22 cellular contexts compared by ENCODE assay signal in genomic region chr3:75262661-75263060, GRCh38.
"Had no signal": no experiment of that assay in that cellular context is flagged by ENCODE, and none has a peak within 500 bp of the region (broad histone marks: within the 10 kb centered on the region; RNA-seq: fewer than 3 reads in every experiment).

No MANE protein-coding gene starts in this region.

- H3K4me2 ChIP-seq: KMS-11, SK-N-SH had no signal

- H3K9me3 ChIP-seq: SK-N-SH had no signal

- ATAC-seq: HepG2 had no signal

- DNase-seq: IMR-90, Kasumi-1, MM.1S, NCI-H1092 treated with DMSO at 0.1 percent for 48 hours, NCI-H1417, NCI-H146, NCI-H187, NCI-H2029, NCI-H2081 treated with DMSO at 0.1 percent for 48 hours, NCI-H2171, NCI-H226, NCI-H446, NCI-H510A, NCI-H524 treated with DMSO at 0.1 percent for 48 hours, NCI-H69, NCI-H774, RPMI8226, SHP77, SK-N-SH, SW 1271 had no signal

- H3K27ac ChIP-seq: KMS-11 had no signal

- H3K9ac ChIP-seq: KMS-11, SK-N-SH had no signal
